ENCODE assay signal across 19 cellular contexts in the genomic region with DNA sequence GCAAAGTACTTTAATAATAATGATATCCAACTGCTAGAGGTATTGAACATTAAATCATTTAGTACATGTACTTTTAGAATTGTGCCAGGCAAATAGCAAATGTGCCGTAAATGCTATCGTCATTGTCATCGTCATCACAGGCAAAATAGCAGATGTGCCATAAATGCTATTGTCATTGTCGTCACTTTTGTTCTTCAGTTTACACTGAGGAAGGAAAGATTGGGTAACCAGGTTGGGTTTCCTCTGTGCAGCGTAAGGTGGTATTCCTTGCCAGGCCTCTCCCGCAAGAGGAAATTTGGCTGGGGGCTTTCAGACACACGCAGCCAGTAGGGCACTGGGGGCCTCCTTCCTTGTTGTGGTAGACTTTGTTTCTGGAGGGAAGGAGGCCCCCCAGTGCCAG. TPM values are rescaled to one million over a fixed set of nuclear protein-coding genes. Genes with fewer than 3 reads are reported as not detected.
"Had no signal": no experiment of that assay in that cellular context is flagged by ENCODE, and none has a peak within 500 bp of the region (broad histone marks: within the 10 kb centered on the region; RNA-seq: fewer than 3 reads in every experiment).

No MANE protein-coding gene starts in this region.

- H3K36me3 ChIP-seq: colonic mucosa, ovary, suprapubic skin, tibial artery had no signal

- DNase-seq: colonic mucosa; dermis blood vessel endothelial cell; endodermal cell; erythroblast; foreskin melanocyte; head of caudate nucleus; hippocampal formation; natural killer cell; nucleus accumbens; ovary; right cardiac atrium; small intestine; stimulated activated CD4-positive, alpha-beta T cell treated with anti-CD3 and anti-CD28 coated beads, Interleukin-12 subunit alpha, Interleukin-12 subunit beta, amount 100 ng/mL, for 4 hours; stimulated activated CD4-positive, alpha-beta T cell treated with anti-CD3 and anti-CD28 coated beads, Interleukin-2, amount 100 ng/mL, for 48 hours; stimulated activated naive CD8-positive, alpha-beta T cell treated with anti-CD3 and anti-CD28 coated beads, Interleukin-15, Interleukin-2, amounts not matched to agents 100 U/mL and 50 U/mL, for 24 hours; tibial artery had no signal

- H3K27me3 ChIP-seq: colonic mucosa, ovary, suprapubic skin, tibial artery had no signal

- H3K4me3 ChIP-seq: colonic mucosa, ovary, suprapubic skin, tibial artery had no signal

- ATAC-seq: left lobe of liver; natural killer cell; right cardiac atrium; stimulated activated naive CD8-positive, alpha-beta T cell treated with anti-CD3 and anti-CD28 coated beads, Interleukin-15, Interleukin-2, amounts not matched to agents 100 U/mL and 50 U/mL, for 24 hours had no signal

- H3K9me3 ChIP-seq: colonic mucosa, ovary, suprapubic skin, tibial artery had no signal

- H3K4me1 ChIP-seq: colonic mucosa, suprapubic skin, tibial artery had no signal

- H3K27ac ChIP-seq: colonic mucosa, ovary, suprapubic skin, tibial artery had no signal

RNA-seq across cellular contexts. Expression of a gene that starts 57.7 kb away (rescaled TPM):
- total RNA-seq: endothelial cell of umbilical vein had no signal
